In the genomic region with DNA sequence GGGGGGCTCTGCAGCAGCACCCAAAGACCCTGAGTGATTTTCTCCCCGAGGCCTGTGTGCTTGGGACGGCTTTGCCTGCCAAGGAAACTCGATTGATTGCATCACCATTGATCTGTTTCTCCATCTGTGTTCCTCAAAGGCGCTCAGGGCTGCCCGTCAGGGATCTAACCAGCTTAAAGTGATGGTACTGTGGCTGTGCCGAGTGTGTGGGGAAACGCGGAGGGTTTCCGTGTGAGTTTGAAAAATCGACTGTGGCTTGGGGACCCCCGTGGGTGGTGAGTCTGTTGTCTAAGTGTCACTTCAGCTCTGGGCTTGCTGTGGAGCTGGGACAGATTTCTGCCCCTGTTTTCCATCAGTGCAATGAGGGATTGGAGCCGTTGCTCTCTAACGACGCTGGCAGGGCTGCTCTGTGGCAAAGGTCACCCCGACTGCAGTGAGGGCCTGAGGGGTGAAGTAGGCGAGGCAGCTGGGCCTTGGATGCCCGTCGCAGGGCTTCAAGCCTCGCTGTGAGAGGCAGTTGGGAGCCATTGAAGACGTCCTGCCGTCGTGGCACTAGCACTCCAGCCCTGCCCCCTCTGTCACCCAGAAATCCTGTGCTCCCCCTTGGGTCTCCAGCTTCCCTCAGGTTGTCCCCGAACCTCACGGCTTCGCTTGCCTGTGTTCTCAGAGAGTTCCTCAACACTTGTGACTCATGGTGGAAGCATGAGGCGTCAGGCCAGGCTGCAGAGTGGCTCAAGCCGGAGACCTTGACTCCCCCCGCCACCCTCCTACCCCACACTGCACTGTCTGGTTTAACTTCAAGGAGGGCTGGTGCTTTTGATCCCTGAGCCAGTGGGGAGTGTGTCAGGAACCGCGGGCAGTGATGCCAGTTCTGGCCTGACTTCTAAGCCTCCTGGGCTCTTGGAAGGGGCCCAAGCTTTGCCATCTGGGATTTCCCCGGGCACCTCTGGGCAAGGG, we compare ENCODE assay signal across 12 cellular contexts. TPM values are rescaled to one million over a fixed set of nuclear protein-coding genes. Genes with fewer than 3 reads are reported as not detected.
A peak's percentile ranks its signal among the peaks of the same experiment; 100 is the strongest.
DNase-seq lines count a peak whose midpoint lies in the region; ATAC-seq and TF ChIP-seq lines count a peak whose summit lies in the region.
"Had no signal": no experiment of that assay in that cellular context is flagged by ENCODE, and none has a peak within 500 bp of the region (broad histone marks: within the 10 kb centered on the region; RNA-seq: fewer than 3 reads in every experiment).

No MANE protein-coding gene starts in this region.

- peak in 1 of 2 donors; percentile 56 for TF ChIP-seq POLR2A in adrenal gland (IDR thresholded peaks at IDR 0.05)

- WGBS in adrenal gland, 4 donors: 18 to 33% (median 32%) methylated on average over 13 to 31 of the region's 31 CpGs
- WGBS in aorta, 2 donors: 38 to 41% methylated on average over 31 of the region's 31 CpGs

- H3K36me3 ChIP-seq in left ventricle myocardium inferior: no peaks in the 10 kb centered on the region
- no peaks in the 10 kb centered on the region for H3K36me3 ChIP-seq in adrenal gland (replicated peaks in 1 of 2)
- H3K36me3 ChIP-seq in aorta (ENCODE audit: control insufficient read depth in 1 of 2, insufficient read depth in 2 of 2, low read length in 1 of 2): no peaks in the 10 kb centered on the region
- H3K36me3 ChIP-seq: SJCRH30 had no signal

- H3K4me1 ChIP-seq in left ventricle myocardium inferior: peaks cover 12% of the 10 kb centered on the region
- peaks cover 22 to 28% of the 10 kb centered on the region in 2 donors for H3K4me1 ChIP-seq in adrenal gland (replicated peaks in 1 of 2)
- H3K4me1 ChIP-seq in aorta (ENCODE audit: control insufficient read depth in 1 of 2, insufficient read depth in 2 of 2, low read length in 2 of 2): no peaks in the 10 kb centered on the region
- H3K4me1 ChIP-seq: SJCRH30 had no signal

- CTCF ChIA-PET in activated CD8-positive, alpha-beta T cell treated with anti-CD3 and anti-CD28 coated beads for 36 hours (lab: Charles Lee): interaction anchor here (1.3 kb wide), 1 partner anchor 433 kb away, joined by 3 read pairs; no protein-coding TSS in a partner anchor

- no peak overlapping the region for H3K4me3 Mint-ChIP-seq in activated CD8-positive, alpha-beta T cell treated with anti-CD3 and anti-CD28 coated beads for 36 hours
- H3K4me3 Mint-ChIP-seq: activated naive CD4-positive, alpha-beta T cell treated with anti-CD3 and anti-CD28 coated beads, Interleukin-2, amount 50 U/mL, for 24 hours; CD8-positive, alpha-beta T cell had no signal

- H3K9me3 ChIP-seq in left ventricle myocardium inferior (replicated peaks): no peaks in the 10 kb centered on the region
- H3K9me3 ChIP-seq in adrenal gland (replicated peaks in 1 of 3): no peaks in the 10 kb centered on the region
- H3K9me3 ChIP-seq in aorta (ENCODE audit: control insufficient read depth, low read length): no peaks in the 10 kb centered on the region
- H3K9me3 ChIP-seq: SJCRH30 had no signal

- intact Hi-C loops in Right ventricle myocardium inferior (cut with DNase I) (no loop called here), left ventricle myocardium inferior (cut with micrococcal nuclease) (no loop called here), adrenal gland (cut with DNase I) (no loop called here), aorta (cut with DNase I) (no loop called here)
- intact Hi-C loops in activated CD8-positive, alpha-beta T cell treated with anti-CD3 and anti-CD28 coated beads for 36 hours (cut with micrococcal nuclease): no loop called here

- TF ChIP-seq CTCF in left ventricle myocardium inferior (IDR thresholded peaks at IDR 0.05; ENCODE audit: borderline replicate concordance) (no peak), adrenal gland (IDR thresholded peaks at IDR 0.05) (no peak)
- no peak for TF ChIP-seq CTCF in activated CD8-positive, alpha-beta T cell treated with anti-CD3 and anti-CD28 coated beads for 36 hours (IDR thresholded peaks at IDR 0.05)

- ATAC-seq in Right ventricle myocardium inferior (peak; percentile 12), aorta (ENCODE audit: low FRiP score) (no peak), GM21717 (IDR thresholded peaks at IDR 0.05; ENCODE audit: unreplicated experiment) (no peak)
- ATAC-seq in activated CD8-positive, alpha-beta T cell treated with anti-CD3 and anti-CD28 coated beads for 36 hours: no peak
- ATAC-seq: CD8-positive, alpha-beta T cell had no signal

- H3K27me3 ChIP-seq in left ventricle myocardium inferior (ENCODE audit: low read depth) (peaks cover 73% of the 10 kb centered on the region), adrenal gland (no peaks in the 10 kb centered on the region), aorta (ENCODE audit: control insufficient read depth in 1 of 2, insufficient read depth in 2 of 2, low read length in 1 of 2) (no peaks in the 10 kb centered on the region)
- H3K27me3 ChIP-seq: SJCRH30 had no signal

- DNase-seq in Right ventricle myocardium inferior (ENCODE audit: missing footprints): no peak
- DNase-seq in left ventricle myocardium inferior: no peak
- peak; percentile 87 to 97 (median 97) for DNase-seq in adrenal gland
- DNase-seq in iris pigment epithelial cell (ENCODE audit: low read depth): peak; percentile 87
- peak; percentile 73 to 85 for DNase-seq in aorta
- no peak for DNase-seq in germinal center (ENCODE audit: low spot score)
- no peak for DNase-seq in activated CD8-positive, alpha-beta T cell treated with anti-CD3 and anti-CD28 coated beads for 36 hours
- DNase-seq: CD8-positive, alpha-beta T cell; SJCRH30 had no signal

- no peaks in the 10 kb centered on the region for H3K9me3 Mint-ChIP-seq in activated CD8-positive, alpha-beta T cell treated with anti-CD3 and anti-CD28 coated beads for 36 hours
- H3K9me3 Mint-ChIP-seq: activated naive CD4-positive, alpha-beta T cell treated with anti-CD3 and anti-CD28 coated beads, Interleukin-2, amount 50 U/mL, for 24 hours; CD8-positive, alpha-beta T cell had no signal

- no peak overlapping the region for H3K27ac Mint-ChIP-seq in activated CD8-positive, alpha-beta T cell treated with anti-CD3 and anti-CD28 coated beads for 36 hours
- H3K27ac Mint-ChIP-seq: activated naive CD4-positive, alpha-beta T cell treated with anti-CD3 and anti-CD28 coated beads, Interleukin-2, amount 50 U/mL, for 24 hours; CD8-positive, alpha-beta T cell had no signal

- peaks cover 7% of the 10 kb centered on the region for H3K27me3 Mint-ChIP-seq in activated CD8-positive, alpha-beta T cell treated with anti-CD3 and anti-CD28 coated beads for 36 hours
- H3K27me3 Mint-ChIP-seq: activated naive CD4-positive, alpha-beta T cell treated with anti-CD3 and anti-CD28 coated beads, Interleukin-2, amount 50 U/mL, for 24 hours had no signal

- no peaks in the 10 kb centered on the region for H3K4me1 Mint-ChIP-seq in activated CD8-positive, alpha-beta T cell treated with anti-CD3 and anti-CD28 coated beads for 36 hours (ENCODE audit: low read depth)

- H3K36me3 Mint-ChIP-seq in activated CD8-positive, alpha-beta T cell treated with anti-CD3 and anti-CD28 coated beads for 36 hours (ENCODE audit: low read depth): no peaks in the 10 kb centered on the region
- H3K36me3 Mint-ChIP-seq: activated naive CD4-positive, alpha-beta T cell treated with anti-CD3 and anti-CD28 coated beads, Interleukin-2, amount 50 U/mL, for 24 hours; CD8-positive, alpha-beta T cell had no signal

- POLR2A ChIA-PET in activated CD8-positive, alpha-beta T cell treated with anti-CD3 and anti-CD28 coated beads for 36 hours (lab: Charles Lee): no interaction called here

- no peak overlapping the region for H3K27ac ChIP-seq in left ventricle myocardium inferior (replicated peaks)
- peak overlapping the region; percentile 42 to 94 (median 90) for H3K27ac ChIP-seq in adrenal gland
- H3K27ac ChIP-seq in aorta (ENCODE audit: low read depth in 1 of 2, low read length in 2 of 2): no peak overlapping the region
- H3K27ac ChIP-seq: HL-60, SJCRH30 had no signal

- H3K4me3 ChIP-seq in left ventricle myocardium inferior (no peak overlapping the region), adrenal gland (no peak overlapping the region), aorta (ENCODE audit: low read length in 2 of 2) (no peak overlapping the region)
- H3K4me3 ChIP-seq: SJCRH30 had no signal

RNA-seq across cellular contexts. Expression of a gene that starts 21.8 kb away (rescaled TPM):
- not detected for total RNA-seq in Right ventricle myocardium inferior
- total RNA-seq in left ventricle myocardium inferior: 0.05 TPM
- 10 to 100 TPM in 2 of 8 donors, 1 to 10 TPM in 6; 1.1 to 11.8 (median 3.2) TPM for total RNA-seq in adrenal gland
- polyA plus RNA-seq in adrenal gland: 10 to 100 TPM in 1 of 3 donors, 1 to 10 TPM in 1, under 1 TPM in 1; 0.46 to 20.1 (median 7.4) TPM
- under 1 TPM; 0.16 to 0.33 TPM for total RNA-seq in aorta
- not detected for polyA plus RNA-seq in aorta
- total RNA-seq in activated CD8-positive, alpha-beta T cell treated with anti-CD3 and anti-CD28 coated beads for 36 hours: under 1 TPM; 0.07 to 0.09 TPM

RNA-seq across cellular contexts. Expression of a gene that starts 59.8 kb away (rescaled TPM):
- total RNA-seq in Right ventricle myocardium inferior: 61.9 TPM
- total RNA-seq in left ventricle myocardium inferior: 59.3 TPM
- total RNA-seq in adrenal gland: 100 to 1,000 TPM in 4 of 8 donors, 10 to 100 TPM in 4; 80.4 to 250 (median 132) TPM
- 100 to 1,000 TPM in 2 of 3 donors, 10 to 100 TPM in 1; 39.5 to 217 (median 174) TPM for polyA plus RNA-seq in adrenal gland
- total RNA-seq in aorta: 10 to 100 TPM; 50.4 to 51.8 TPM
- 100 to 1,000 TPM; 159 to 160 TPM for polyA plus RNA-seq in aorta
- 10 to 100 TPM; 68.5 to 71.7 TPM for total RNA-seq in activated CD8-positive, alpha-beta T cell treated with anti-CD3 and anti-CD28 coated beads for 36 hours

Comparison
In these comparisons a context has a peak if more than half of its experiments do, and no peak if none do; other contexts are left out.
1. DNase-seq: peak in adrenal gland (7 of 7), iris pigment epithelial cell (single experiment) and aorta (2 of 2); none in Right ventricle myocardium inferior (single experiment), left ventricle myocardium inferior (single experiment), germinal center (single experiment) and activated CD8-positive, alpha-beta T cell treated with anti-CD3 and anti-CD28 coated beads for 36 hours (single experiment).
2. H3K27ac ChIP-seq: peak in adrenal gland (5 of 5); none in left ventricle myocardium inferior (single experiment) and aorta (0 of 2).